In the genomic region with DNA sequence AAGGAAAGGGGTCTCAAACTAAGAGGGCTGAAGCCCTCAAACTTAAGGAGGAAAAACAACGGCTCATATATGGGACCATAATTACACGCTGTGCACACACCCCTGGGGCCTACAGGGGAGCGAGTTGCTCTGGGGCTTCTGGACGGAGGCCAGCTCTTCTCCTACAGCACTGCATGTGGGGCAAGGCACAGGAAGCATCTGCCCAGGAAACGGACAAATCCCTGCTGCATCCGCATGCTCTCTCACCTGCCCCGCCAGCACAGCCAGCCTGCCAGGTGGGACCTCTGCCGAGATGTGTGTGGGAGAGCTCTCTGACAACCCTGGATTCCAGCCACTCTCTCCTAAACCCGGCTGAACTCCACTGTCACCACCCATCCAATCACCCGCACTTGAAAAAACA, we compare ENCODE assay signal across 2 cellular contexts.
TF ChIP-seq lines count a peak whose summit lies in the region.

No MANE protein-coding gene starts in this region.

TF ChIP-seq in IMR-90, 13 proteins besides CTCF, POLR2A, EP300 and RAD21 (continued from another document):
- no peak for TF ChIP-seq CEBPB (IDR thresholded peaks at IDR 0.05; ENCODE audit: low read depth, low read length)

TF ChIP-seq in SK-N-SH treated with all-trans-retinoic acid at 6 μM for 48 hours, 23 proteins besides CTCF, POLR2A, EP300 and RAD21 (continued from another document):
- no peak for TF ChIP-seq ZNF565 (CRISPR knock-in tag; conservative IDR thresholded peaks at IDR 0.05; ENCODE audit: low read depth)
- no peak for TF ChIP-seq ZFP3 (CRISPR knock-in tag; IDR thresholded peaks at IDR 0.05)
- no peak for TF ChIP-seq RARB (CRISPR knock-in tag; IDR thresholded peaks at IDR 0.05)
- no peak for TF ChIP-seq ESRRG (CRISPR knock-in tag; IDR thresholded peaks at IDR 0.05)
- TF ChIP-seq, protein P1, sequence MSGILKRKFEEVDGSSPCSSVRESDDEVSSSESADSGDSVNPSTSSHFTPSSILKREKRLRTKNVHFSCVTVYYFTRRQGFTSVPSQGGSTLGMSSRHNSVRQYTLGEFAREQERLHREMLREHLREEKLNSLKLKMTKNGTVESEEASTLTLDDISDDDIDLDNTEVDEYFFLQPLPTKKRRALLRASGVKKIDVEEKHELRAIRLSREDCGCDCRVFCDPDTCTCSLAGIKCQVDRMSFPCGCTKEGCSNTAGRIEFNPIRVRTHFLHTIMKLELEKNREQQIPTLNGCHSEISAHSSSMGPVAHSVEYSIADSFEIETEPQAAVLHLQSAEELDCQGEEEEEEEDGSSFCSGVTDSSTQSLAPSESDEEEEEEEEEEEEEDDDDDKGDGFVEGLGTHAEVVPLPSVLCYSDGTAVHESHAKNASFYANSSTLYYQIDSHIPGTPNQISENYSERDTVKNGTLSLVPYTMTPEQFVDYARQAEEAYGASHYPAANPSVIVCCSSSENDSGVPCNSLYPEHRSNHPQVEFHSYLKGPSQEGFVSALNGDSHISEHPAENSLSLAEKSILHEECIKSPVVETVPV (CRISPR knock-in tag; IDR thresholded peaks at IDR 0.05), result no peak
- TF ChIP-seq ISL1 (CRISPR knock-in tag; IDR thresholded peaks at IDR 0.05), result no peak
- TF ChIP-seq GLIS3 (CRISPR knock-in tag; IDR thresholded peaks at IDR 0.05), result no peak
- no peak for TF ChIP-seq ARNTL (CRISPR knock-in tag; IDR thresholded peaks at IDR 0.05; ENCODE audit: borderline replicate concordance, low read depth)
- TF ChIP-seq ZC3H10 (CRISPR knock-in tag; IDR thresholded peaks at IDR 0.05), result no peak
- TF ChIP-seq, protein P2, sequence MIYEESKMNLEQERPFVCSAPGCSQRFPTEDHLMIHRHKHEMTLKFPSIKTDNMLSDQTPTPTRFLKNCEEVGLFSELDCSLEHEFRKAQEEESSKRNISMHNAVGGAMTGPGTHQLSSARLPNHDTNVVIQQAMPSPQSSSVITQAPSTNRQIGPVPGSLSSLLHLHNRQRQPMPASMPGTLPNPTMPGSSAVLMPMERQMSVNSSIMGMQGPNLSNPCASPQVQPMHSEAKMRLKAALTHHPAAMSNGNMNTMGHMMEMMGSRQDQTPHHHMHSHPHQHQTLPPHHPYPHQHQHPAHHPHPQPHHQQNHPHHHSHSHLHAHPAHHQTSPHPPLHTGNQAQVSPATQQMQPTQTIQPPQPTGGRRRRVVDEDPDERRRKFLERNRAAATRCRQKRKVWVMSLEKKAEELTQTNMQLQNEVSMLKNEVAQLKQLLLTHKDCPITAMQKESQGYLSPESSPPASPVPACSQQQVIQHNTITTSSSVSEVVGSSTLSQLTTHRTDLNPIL (CRISPR knock-in tag; IDR thresholded peaks at IDR 0.05; ENCODE audit: low read depth), result no peak
- TF ChIP-seq ZNF8 (CRISPR knock-in tag; IDR thresholded peaks at IDR 0.05), result no peak
